17 cellular contexts compared by ENCODE assay signal in genomic region chr5:168667301-168667859, GRCh38.
DNase-seq lines count a peak whose midpoint lies in the region; ATAC-seq, FAIRE-seq and TF ChIP-seq lines count a peak whose summit lies in the region.
"Had no signal": no experiment of that assay in that cellular context is flagged by ENCODE, and none has a peak within 500 bp of the region (broad histone marks: within the 10 kb centered on the region; RNA-seq: fewer than 3 reads in every experiment).

No MANE protein-coding gene starts in this region.

- no peaks in the 10 kb centered on the region for H3F3A ChIP-seq in PC-3 (ENCODE audit: low read length, unreplicated experiment)

- H3K27me3 ChIP-seq in HepG2 (ENCODE audit: control insufficient read depth in 1 of 2, insufficient read depth in 2 of 2, low read length in 2 of 2) (no peaks in the 10 kb centered on the region; a peak in 1 of 5 replicates), right lobe of liver (no peaks in the 10 kb centered on the region), small intestine (ENCODE audit: control insufficient read depth in 2 of 2, insufficient read depth in 2 of 2, low read length in 2 of 2) (no peaks in the 10 kb centered on the region), PC-3 (ENCODE audit: low read length) (no peaks in the 10 kb centered on the region)

- intact Hi-C loops in HepG2 (cut with micrococcal nuclease; ENCODE audit: unreplicated experiment): no loop called here
- intact Hi-C loops in right lobe of liver (cut with DNase I): no loop called here
- intact Hi-C loops in PC-3 (cut with micrococcal nuclease): no loop called here

- no peaks in the 10 kb centered on the region for H3K27me3 Mint-ChIP-seq in glutamatergic neuron (ENCODE audit: unreplicated experiment)
- H3K27me3 Mint-ChIP-seq: CD4-positive, alpha-beta T cell had no signal

- no peak for TF ChIP-seq EP300 in HepG2 (IDR thresholded peaks at IDR 0.05; ENCODE audit: low read depth in 2 of 2, low read length in 2 of 2)
- no peak for TF ChIP-seq EP300 in HepG2 (CRISPR knock-in tag; IDR thresholded peaks at IDR 0.05; ENCODE audit: borderline replicate concordance)

- no TSS peak for BruUV-seq in HepG2 (replicated peaks; lab: Mats Ljungman, UMichigan)
- no TSS peak for BruUV-seq in PC-3 (replicated peaks; lab: Mats Ljungman, UMichigan)

- H3K79me2 ChIP-seq in HepG2 (ENCODE audit: insufficient read depth, low read length) (no peaks in the 10 kb centered on the region), PC-3 (ENCODE audit: low read length) (no peaks in the 10 kb centered on the region)

- H3K9ac ChIP-seq in HepG2 (ENCODE audit: insufficient read depth, low read depth, low read length): no peak overlapping the region
- no peak overlapping the region for H3K9ac ChIP-seq in PC-3 (ENCODE audit: low read length)
- H3K9ac ChIP-seq: GM23248 had no signal

- DNase-seq in HepG2 (ENCODE audit: low spot score) (no peak), right lobe of liver (no peak), mesenteric fat pad (ENCODE audit: low spot score) (peak; percentile 57), small intestine (peak; percentile 81), PC-3 (no peak), NCI-H1436 treated with DMSO at 0.1 percent for 48 hours (lab: John Stamatoyannopoulos, UW) (no peak), glutamatergic neuron (no peak)
- DNase-seq: C1 segment of cervical spinal cord; CD4-positive, alpha-beta T cell; DMS79 treated with DMSO at 0.1 percent for 48 hours; EL; GM23248 had no signal

- in situ Hi-C loops in HepG2 (cut with HindIII; ENCODE audit: extremely low pct_ligation_motif_present, low pct_unique_long_range_greater_than_20kb): no loop called here

- H3K27ac Mint-ChIP-seq in glutamatergic neuron (ENCODE audit: unreplicated experiment): no peak overlapping the region
- H3K27ac Mint-ChIP-seq: B cell; CD4-positive, alpha-beta T cell had no signal

- no peaks in the 10 kb centered on the region for H3K9me2 ChIP-seq in PC-3 (replicated peaks; ENCODE audit: low read length)

- no peak for ATAC-seq in HepG2
- ATAC-seq in right lobe of liver: no peak
- no peak for ATAC-seq in PC-3

- no peak overlapping the region for H2AFZ ChIP-seq in HepG2 (ENCODE audit: low read length)
- H2AFZ ChIP-seq in PC-3 (ENCODE audit: low read length): no peak overlapping the region
- H2AFZ ChIP-seq: GM23248 had no signal

- no peaks in the 10 kb centered on the region for H3K36me3 Mint-ChIP-seq in glutamatergic neuron (ENCODE audit: unreplicated experiment)

- POLR2A ChIA-PET in HepG2 (lab: Yijun Ruan, JAX) (no interaction called here), PC-3 (lab: Charles Lee; ENCODE audit: unreplicated experiment) (no interaction called here)

- H3K36me3 ChIP-seq in HepG2 (replicated peaks in 1 of 2; ENCODE audit: control insufficient read depth in 1 of 2, insufficient read depth in 2 of 2, low read length in 2 of 2) (no peaks in the 10 kb centered on the region), right lobe of liver (no peaks in the 10 kb centered on the region), small intestine (ENCODE audit: control insufficient read depth in 2 of 2, insufficient read depth in 2 of 2, low read length in 2 of 2) (no peaks in the 10 kb centered on the region), PC-3 (ENCODE audit: low read depth, low read length) (no peaks in the 10 kb centered on the region)

- H3K4me3 ChIP-seq in HepG2 (replicated peaks in 1 of 3; ENCODE audit: insufficient read depth in 1 of 3, low read depth in 2 of 3, low read length in 3 of 3) (no peak overlapping the region), right lobe of liver (no peak overlapping the region), small intestine (ENCODE audit: low read depth in 1 of 2, low read length in 2 of 2) (no peak overlapping the region), PC-3 (ENCODE audit: low read length) (no peak overlapping the region)
- H3K4me3 ChIP-seq: GM23248 had no signal

- no peak overlapping the region for H3K4me2 ChIP-seq in HepG2 (ENCODE audit: low read depth, low read length)
- no peak overlapping the region for H3K4me2 ChIP-seq in PC-3 (ENCODE audit: low read length)

- FAIRE-seq in HepG2 (lab: Jason Lieb, UNC): peak; percentile 32
- no peak for FAIRE-seq in small intestine (lab: Jason Lieb, UNC)
- FAIRE-seq: A204.1, G401.6, GM12891, H54 had no signal

- no peak for TF ChIP-seq RAD21 in HepG2 (CRISPR knock-in tag; IDR thresholded peaks at IDR 0.05)

- H3K4me1 Mint-ChIP-seq in glutamatergic neuron (ENCODE audit: low read depth, unreplicated experiment): no peaks in the 10 kb centered on the region
- H3K4me1 Mint-ChIP-seq: B cell had no signal

- TF ChIP-seq CTCF in HepG2 (CRISPR knock-in tag; IDR thresholded peaks at IDR 0.05) (no peak), right lobe of liver (IDR thresholded peaks at IDR 0.05) (no peak), PC-3 (conservative IDR thresholded peaks at IDR 0.05; ENCODE audit: low read depth, low read length) (no peak), glutamatergic neuron (IDR thresholded peaks at IDR 0.05; ENCODE audit: partially characterized antibody, unreplicated experiment) (no peak)

- H3K27ac ChIP-seq in HepG2 (ENCODE audit: extremely low read length, insufficient read depth, low read length) (no peak overlapping the region), right lobe of liver (no peak overlapping the region), small intestine (ENCODE audit: low read depth in 1 of 2, low read length in 1 of 2) (no peak overlapping the region), PC-3 (ENCODE audit: low read length) (no peak overlapping the region)
- H3K27ac ChIP-seq: GM23248 had no signal

- TF ChIP-seq POLR2A in HepG2 (IDR thresholded peaks at IDR 0.05; ENCODE audit: insufficient read depth in 1 of 2, low read depth in 2 of 2, low read length in 2 of 2): no peak
- no peak for TF ChIP-seq POLR2A in right lobe of liver (IDR thresholded peaks at IDR 0.05)

- H3K9me3 ChIP-seq in HepG2 (ENCODE audit: low read length) (no peaks in the 10 kb centered on the region), right lobe of liver (no peaks in the 10 kb centered on the region), small intestine (ENCODE audit: control insufficient read depth, low read depth) (no peaks in the 10 kb centered on the region), PC-3 (ENCODE audit: low read length) (no peaks in the 10 kb centered on the region)

- H4K20me1 ChIP-seq in HepG2 (ENCODE audit: insufficient read depth, low read length) (no peaks in the 10 kb centered on the region), PC-3 (ENCODE audit: low read length) (no peaks in the 10 kb centered on the region)

- peaks cover 2% of the 10 kb centered on the region for H3K9me3 Mint-ChIP-seq in glutamatergic neuron (ENCODE audit: unreplicated experiment)
- H3K9me3 Mint-ChIP-seq: CD4-positive, alpha-beta T cell had no signal

- H3K4me1 ChIP-seq in HepG2 (ENCODE audit: insufficient read depth, low read length) (no peaks in the 10 kb centered on the region), right lobe of liver (no peaks in the 10 kb centered on the region), small intestine (ENCODE audit: control insufficient read depth in 2 of 2, insufficient read depth in 1 of 2, low read depth in 1 of 2, low read length in 1 of 2) (no peaks in the 10 kb centered on the region), PC-3 (ENCODE audit: insufficient read depth, low read length) (no peaks in the 10 kb centered on the region)

- H3K4me3 Mint-ChIP-seq in glutamatergic neuron (ENCODE audit: unreplicated experiment): no peak overlapping the region
- H3K4me3 Mint-ChIP-seq: B cell; CD4-positive, alpha-beta T cell had no signal

- CTCF ChIA-PET in HepG2 (lab: Yijun Ruan, JAX; ENCODE audit: low intra/inter-chr PET ratio, low total read pairs) (no interaction called here), PC-3 (lab: Charles Lee) (no interaction called here)

- 33% methylated on average over 4 of the region's 4 CpGs for WGBS in HepG2 (ENCODE audit: low lambda C conversion rate)
- 73% methylated on average over 4 of the region's 4 CpGs for WGBS in right lobe of liver (ENCODE audit: insufficient coverage, low coverage, low lambda C conversion rate, missing lambda C conversion rate)
- WGBS in small intestine, 3 donors: 22 to 64% (median 40%) methylated on average over 4 of the region's 4 CpGs

TF ChIP-seq in HepG2, 621 proteins besides CTCF, POLR2A, EP300 and RAD21 (continues in another document):
- no peak for TF ChIP-seq ZNF460 (CRISPR knock-in tag; IDR thresholded peaks at IDR 0.05; ENCODE audit: borderline replicate concordance)
- TF ChIP-seq TRAFD1 (CRISPR knock-in tag; IDR thresholded peaks at IDR 0.05; ENCODE audit: borderline replicate concordance): no peak
- no peak for TF ChIP-seq ZNF710 (CRISPR knock-in tag; IDR thresholded peaks at IDR 0.05; ENCODE audit: borderline replicate concordance)
- no peak for TF ChIP-seq PTBP1 (IDR thresholded peaks at IDR 0.05; ENCODE audit: low read depth, low read length, poor library complexity, severe bottlenecking)
- TF ChIP-seq EED (CRISPR knock-in tag; IDR thresholded peaks at IDR 0.05): no peak

Comparison
In these comparisons a context has a peak if more than half of its experiments do, and no peak if none do; other contexts are left out.
1. DNase-seq: peak in mesenteric fat pad (single experiment) and small intestine (single experiment); none in HepG2 (single experiment), right lobe of liver (0 of 3), PC-3 (single experiment), NCI-H1436 treated with DMSO at 0.1 percent for 48 hours (single experiment) and glutamatergic neuron (single experiment).